8 cellular contexts compared by ENCODE assay signal in the genomic region with DNA sequence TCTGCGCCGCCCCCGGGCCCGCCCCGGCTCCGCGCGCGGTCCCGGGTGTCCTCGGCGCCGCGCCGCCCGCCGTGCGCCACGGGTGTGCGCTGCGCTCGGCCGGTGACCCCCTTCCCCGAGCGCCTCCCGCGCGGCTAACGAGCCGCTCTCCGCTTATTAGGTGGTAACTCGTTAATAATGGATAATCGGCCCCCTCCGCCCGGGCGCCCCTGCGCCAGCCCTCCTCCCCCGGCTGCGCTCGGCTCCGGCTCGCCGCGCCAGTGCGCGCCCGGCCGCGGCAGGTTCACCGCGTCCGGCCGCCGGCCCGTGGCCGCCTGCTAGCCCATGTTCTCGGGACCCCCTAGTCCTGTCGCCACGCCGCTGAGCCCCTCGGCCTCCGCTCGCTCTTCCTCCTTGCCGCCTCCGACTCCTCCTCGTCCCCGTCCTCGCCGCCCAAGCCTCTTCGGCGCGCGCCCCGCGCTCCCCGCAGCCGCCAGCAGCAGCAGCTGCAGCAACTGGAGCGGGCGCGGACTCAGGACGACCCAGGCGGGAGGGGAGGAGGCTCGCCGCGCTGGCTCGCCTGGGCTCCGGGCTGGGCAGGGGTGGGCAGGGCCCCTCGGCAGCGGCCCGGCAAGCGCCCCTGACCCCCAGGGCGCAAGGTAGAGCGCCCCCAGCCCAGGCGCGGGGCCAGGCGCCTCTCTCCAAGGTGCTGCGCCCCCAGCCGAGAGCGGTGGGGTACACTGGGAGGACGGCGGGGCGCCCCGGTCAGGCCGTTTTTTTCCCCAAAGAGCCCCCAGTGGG. TPM values are rescaled to one million over a fixed set of nuclear protein-coding genes. Genes with fewer than 3 reads are reported as not detected.
DNase-seq lines count a peak whose midpoint lies in the region; ATAC-seq and TF ChIP-seq lines count a peak whose summit lies in the region.

No MANE protein-coding gene starts in this region.

- DNase-seq in DMS 273 (lab: John Stamatoyannopoulos, UW; ENCODE audit: unreplicated experiment) (peak; percentile 76), DMS 273 treated with DMSO at 0.1 percent for 48 hours (lab: John Stamatoyannopoulos, UW) (no peak), NCI-H748 treated with DMSO at 0.1 percent for 48 hours (lab: John Stamatoyannopoulos, UW) (peak; percentile 6), neural crest cell (ENCODE audit: low read depth, low spot score) (peak; percentile 46), DMS79 (lab: John Stamatoyannopoulos, UW) (no peak)
- DNase-seq in stimulated activated CD4-positive, alpha-beta T cell treated with anti-CD3 and anti-CD28 coated beads, Interleukin-4, amount 100 ng/mL, for 1 hour, result no peak

- peak overlapping the region; percentile 30 to 36 for H3K27ac ChIP-seq in esophagus (ENCODE audit: low read depth in 2 of 2, low read length in 1 of 2)

- ATAC-seq in HG03565 (IDR thresholded peaks at IDR 0.05; ENCODE audit: unreplicated experiment), result no peak

- H3K27me3 Mint-ChIP-seq in neural crest cell (ENCODE audit: low read depth), result peaks cover 81% of the 10 kb centered on the region

- no peak for TF ChIP-seq CTCF in neural crest cell (conservative IDR thresholded peaks at IDR 0.05)

- no peaks in the 10 kb centered on the region for H3K36me3 ChIP-seq in esophagus (ENCODE audit: control insufficient read depth in 2 of 2, insufficient read depth in 2 of 2, low read length in 1 of 2)

- H3K4me3 ChIP-seq in esophagus (ENCODE audit: low read depth in 1 of 2, low read length in 2 of 2), result peak overlapping the region; percentile 53 to 67

- no peaks in the 10 kb centered on the region for H3K27me3 ChIP-seq in esophagus (ENCODE audit: control insufficient read depth in 1 of 2, insufficient read depth in 2 of 2, low read length in 2 of 2)

- H3K36me3 Mint-ChIP-seq in neural crest cell (ENCODE audit: low read depth), result peaks cover 2% of the 10 kb centered on the region

- WGBS in esophagus, 2 donors, result 0 to 2% methylated on average over 68 to 104 of the region's 104 CpGs

- H3K9me3 Mint-ChIP-seq in neural crest cell, result no peaks in the 10 kb centered on the region

- peaks cover 0 to 11% of the 10 kb centered on the region in 2 donors for H3K4me1 ChIP-seq in esophagus (ENCODE audit: control insufficient read depth in 2 of 2, insufficient read depth in 2 of 2, low read length in 1 of 2)

- peaks cover 8% of the 10 kb centered on the region for H3K4me1 Mint-ChIP-seq in neural crest cell

- no peak overlapping the region for H3K27ac Mint-ChIP-seq in neural crest cell (ENCODE audit: unreplicated experiment)

- peak overlapping the region; percentile 73 for H3K4me3 Mint-ChIP-seq in neural crest cell

- H3K9me3 ChIP-seq in esophagus (ENCODE audit: control insufficient read depth in 2 of 2, insufficient read depth in 1 of 2, low read depth in 1 of 2, low read length in 1 of 2), result no peaks in the 10 kb centered on the region

RNA-seq across cellular contexts. Expression of a gene that starts 0.6 kb away (rescaled TPM):
- 10 to 100 TPM in 1 of 2 donors, 1 to 10 TPM in 1; 8.4 to 11.2 TPM for polyA plus RNA-seq in esophagus
- 0.93 and 1.7 TPM in 2 replicates for total RNA-seq in neural crest cell

Comparison
In these comparisons a context has a peak if more than half of its experiments do, and no peak if none do; other contexts are left out.
1. DNase-seq: peak in DMS 273 (single experiment), NCI-H748 treated with DMSO at 0.1 percent for 48 hours (single experiment) and neural crest cell (single experiment); none in DMS 273 treated with DMSO at 0.1 percent for 48 hours (single experiment), DMS79 (single experiment) and stimulated activated CD4-positive, alpha-beta T cell treated with anti-CD3 and anti-CD28 coated beads, Interleukin-4, amount 100 ng/mL, for 1 hour (single experiment).